In genomic region chr3:39153977-39154299, GRCh38 we compare ENCODE assay signal across 8 cellular contexts. TPM values are rescaled to one million over a fixed set of nuclear protein-coding genes. Genes with fewer than 3 reads are reported as not detected.
DNase-seq lines count a peak whose midpoint lies in the region; ATAC-seq and TF ChIP-seq lines count a peak whose summit lies in the region.

No MANE protein-coding gene starts in this region.

- intact Hi-C loops in activated CD4-positive, alpha-beta memory T cell treated with anti-CD3 and anti-CD28 coated beads for 36 hours (cut with micrococcal nuclease): no loop called here

- H3K9me3 ChIP-seq in skeletal muscle satellite cell (replicated peaks; ENCODE audit: low read length): no peaks in the 10 kb centered on the region

- peak overlapping the region; percentile 35 for H3K9ac ChIP-seq in skeletal muscle satellite cell (ENCODE audit: low read depth, low read length)

- H3K4me2 ChIP-seq in skeletal muscle satellite cell (ENCODE audit: low read length): peak overlapping the region; percentile 66

- peaks cover 33% of the 10 kb centered on the region for H3K4me1 ChIP-seq in skeletal muscle satellite cell (ENCODE audit: control insufficient read depth, insufficient read depth, low read length)

- H3K36me3 Mint-ChIP-seq in activated CD4-positive, alpha-beta memory T cell treated with anti-CD3 and anti-CD28 coated beads for 36 hours: peaks cover 37% of the 10 kb centered on the region
- H3K36me3 Mint-ChIP-seq in glutamatergic neuron (ENCODE audit: unreplicated experiment): no peaks in the 10 kb centered on the region

- ATAC-seq in GM18502 (IDR thresholded peaks at IDR 0.05; ENCODE audit: poor library complexity, unreplicated experiment): no peak

- no peaks in the 10 kb centered on the region for H3K36me3 ChIP-seq in skeletal muscle satellite cell (ENCODE audit: insufficient read depth, low read length)

- no peak for TF ChIP-seq CTCF in GM12875 (IDR thresholded peaks at IDR 0.05; ENCODE audit: borderline replicate concordance, insufficient read depth, low read depth, low read length)
- no peak for TF ChIP-seq CTCF in glutamatergic neuron (IDR thresholded peaks at IDR 0.05; ENCODE audit: partially characterized antibody, unreplicated experiment)

- H3K27me3 ChIP-seq in skeletal muscle satellite cell (ENCODE audit: control insufficient read depth, insufficient read depth, low read length): no peaks in the 10 kb centered on the region

- H3K4me1 Mint-ChIP-seq in activated CD4-positive, alpha-beta memory T cell treated with anti-CD3 and anti-CD28 coated beads for 36 hours (ENCODE audit: low read depth): peaks cover 40% of the 10 kb centered on the region
- H3K4me1 Mint-ChIP-seq in glutamatergic neuron (ENCODE audit: low read depth, unreplicated experiment): peaks cover 47% of the 10 kb centered on the region

- H3K27ac Mint-ChIP-seq in activated CD4-positive, alpha-beta memory T cell treated with anti-CD3 and anti-CD28 coated beads for 36 hours: peak overlapping the region; percentile 83
- peak overlapping the region; percentile 70 for H3K27ac Mint-ChIP-seq in glutamatergic neuron (ENCODE audit: unreplicated experiment)

- DNase-seq in activated CD4-positive, alpha-beta memory T cell treated with anti-CD3 and anti-CD28 coated beads for 36 hours: no peak
- no peak for DNase-seq in glutamatergic neuron
- DNase-seq in stimulated activated CD4-positive, alpha-beta T cell treated with anti-CD3 and anti-CD28 coated beads, Interleukin-2, amount 100 ng/mL, for 24 hours: no peak
- DNase-seq in G401 (ENCODE audit: low spot score): no peak
- no peak for DNase-seq in DMS79 (lab: John Stamatoyannopoulos, UW)

- H3K4me3 ChIP-seq in GM12875 (ENCODE audit: low read depth, low read length): peak overlapping the region; percentile 51
- peak overlapping the region; percentile 92 for H3K4me3 ChIP-seq in skeletal muscle satellite cell (ENCODE audit: low read length)

- no peaks in the 10 kb centered on the region for H3K27me3 Mint-ChIP-seq in activated CD4-positive, alpha-beta memory T cell treated with anti-CD3 and anti-CD28 coated beads for 36 hours
- H3K27me3 Mint-ChIP-seq in glutamatergic neuron (ENCODE audit: unreplicated experiment): peaks cover 27% of the 10 kb centered on the region

- in situ Hi-C loops in G401 (cut with HindIII; ENCODE audit: low sequenced_read_pairs): no loop called here

- POLR2A ChIA-PET in activated CD4-positive, alpha-beta memory T cell treated with anti-CD3 and anti-CD28 coated beads for 36 hours (lab: Charles Lee): interaction anchor here (1.1 kb wide), 1 partner anchor 19 kb away, joined by 3 read pairs; no protein-coding TSS in a partner anchor

- H3K9me3 Mint-ChIP-seq in activated CD4-positive, alpha-beta memory T cell treated with anti-CD3 and anti-CD28 coated beads for 36 hours: no peaks in the 10 kb centered on the region
- H3K9me3 Mint-ChIP-seq in glutamatergic neuron (ENCODE audit: unreplicated experiment): peaks cover 23% of the 10 kb centered on the region

- peak overlapping the region; percentile 72 for H3K4me3 Mint-ChIP-seq in activated CD4-positive, alpha-beta memory T cell treated with anti-CD3 and anti-CD28 coated beads for 36 hours
- H3K4me3 Mint-ChIP-seq in glutamatergic neuron (ENCODE audit: unreplicated experiment): peak overlapping the region; percentile 80

- CTCF ChIA-PET in activated CD4-positive, alpha-beta memory T cell treated with anti-CD3 and anti-CD28 coated beads for 36 hours (lab: Charles Lee): no interaction called here

RNA-seq across cellular contexts. Expression of gene CSRNP1, which starts 0.5 kb away (rescaled TPM):
- 10 to 100 TPM; 63.0 to 66.2 TPM for total RNA-seq in activated CD4-positive, alpha-beta memory T cell treated with anti-CD3 and anti-CD28 coated beads for 36 hours
- 11.1 TPM for total RNA-seq in glutamatergic neuron (ENCODE audit: unreplicated experiment)
- 2.3 and 6.3 TPM in 2 replicates for total RNA-seq in skeletal muscle satellite cell (2012; rRNA removed)
- 21.5 and 29.1 TPM in 2 replicates for total RNA-seq in G401 (2014; rRNA removed; shearing (Covaris generic))

RNA-seq across cellular contexts. Expression of gene XIRP1, which starts 38.5 kb away (rescaled TPM):
- total RNA-seq in activated CD4-positive, alpha-beta memory T cell treated with anti-CD3 and anti-CD28 coated beads for 36 hours: 1 to 10 TPM; 1.3 to 1.6 TPM
- total RNA-seq in glutamatergic neuron (ENCODE audit: unreplicated experiment): 0.34 TPM
- total RNA-seq in skeletal muscle satellite cell (2012; rRNA removed): 0.25 and 5.7 TPM in 2 replicates
- not detected in 2 replicates for total RNA-seq in G401 (2014; rRNA removed; shearing (Covaris generic))

RNA-seq across cellular contexts. Expression of gene TTC21A, which starts 46.5 kb away (rescaled TPM):
- total RNA-seq in activated CD4-positive, alpha-beta memory T cell treated with anti-CD3 and anti-CD28 coated beads for 36 hours: 1 to 10 TPM; 1.7 to 1.8 TPM
- total RNA-seq in glutamatergic neuron (ENCODE audit: unreplicated experiment): 7.8 TPM
- 2.8 and 3.5 TPM in 2 replicates for total RNA-seq in skeletal muscle satellite cell (2012; rRNA removed)
- total RNA-seq in G401 (2014; rRNA removed; shearing (Covaris generic)): 1.2 and 4.8 TPM in 2 replicates

RNA-seq across cellular contexts. Expression of gene GORASP1, which starts 46.5 kb away (rescaled TPM):
- 10 to 100 TPM; 32.7 to 34.1 TPM for total RNA-seq in activated CD4-positive, alpha-beta memory T cell treated with anti-CD3 and anti-CD28 coated beads for 36 hours
- 44.6 TPM for total RNA-seq in glutamatergic neuron (ENCODE audit: unreplicated experiment)
- total RNA-seq in skeletal muscle satellite cell (2012; rRNA removed): 25.6 and 29.3 TPM in 2 replicates
- total RNA-seq in G401 (2014; rRNA removed; shearing (Covaris generic)): 28.2 and 37.3 TPM in 2 replicates
